23 cellular contexts compared by ENCODE assay signal in genomic region chr14:88749139-88749538, GRCh38. TPM values are rescaled to one million over a fixed set of nuclear protein-coding genes. Genes with fewer than 3 reads are reported as not detected.
"Had no signal": no experiment of that assay in that cellular context is flagged by ENCODE, and none has a peak within 500 bp of the region (broad histone marks: within the 10 kb centered on the region; RNA-seq: fewer than 3 reads in every experiment).

No MANE protein-coding gene starts in this region.

- H3K4me3 ChIP-seq: adrenal gland, breast epithelium, hepatocyte, left lung, suprapubic skin, transverse colon, uterus had no signal

- H3K27ac Mint-ChIP-seq: activated naive CD4-positive, alpha-beta T cell treated with anti-CD3 and anti-CD28 coated beads, Interleukin-2, amount 50 U/mL, for 72 hours had no signal

- H3K36me3 Mint-ChIP-seq: activated naive CD4-positive, alpha-beta T cell treated with anti-CD3 and anti-CD28 coated beads, Interleukin-2, amount 50 U/mL, for 72 hours had no signal

- ATAC-seq: activated naive CD4-positive, alpha-beta T cell treated with anti-CD3 and anti-CD28 coated beads, Interleukin-2, amount 50 U/mL, for 72 hours; left lung; right cardiac atrium; stimulated activated naive CD8-positive, alpha-beta T cell treated with anti-CD3 and anti-CD28 coated beads, Interleukin-15, amount 100 ng/mL, for 72 hours had no signal

- H3K4me1 Mint-ChIP-seq: neural crest cell; stimulated activated naive CD8-positive, alpha-beta T cell treated with anti-CD3 and anti-CD28 coated beads, Interleukin-15, amount 100 ng/mL, for 72 hours had no signal

- H3K27me3 ChIP-seq: adrenal gland, breast epithelium, hepatocyte, left lung, suprapubic skin, transverse colon, uterus had no signal

- H3K4me1 ChIP-seq: breast epithelium, left lung, suprapubic skin, uterus had no signal

- H3K4me3 Mint-ChIP-seq: neural crest cell; stimulated activated naive CD8-positive, alpha-beta T cell treated with anti-CD3 and anti-CD28 coated beads, Interleukin-15, amount 100 ng/mL, for 72 hours had no signal

- H3K9me3 Mint-ChIP-seq: activated naive CD4-positive, alpha-beta T cell treated with anti-CD3 and anti-CD28 coated beads, Interleukin-2, amount 50 U/mL, for 72 hours; neural crest cell; stimulated activated naive CD8-positive, alpha-beta T cell treated with anti-CD3 and anti-CD28 coated beads, Interleukin-15, amount 100 ng/mL, for 72 hours had no signal

- H3K9me3 ChIP-seq: adrenal gland, breast epithelium, left lung, suprapubic skin, transverse colon, uterus had no signal

- H3K4me2 ChIP-seq: hepatocyte had no signal

- H3K36me3 ChIP-seq: adrenal gland, breast epithelium, left lung, suprapubic skin, transverse colon, uterus had no signal

- H3K27me3 Mint-ChIP-seq: progenitor cell of endocrine pancreas; stimulated activated naive CD8-positive, alpha-beta T cell treated with anti-CD3 and anti-CD28 coated beads, Interleukin-15, amount 100 ng/mL, for 72 hours had no signal

- H2AFZ ChIP-seq: hepatocyte had no signal

- H3K79me2 ChIP-seq: hepatocyte had no signal

- H3K27ac ChIP-seq: adrenal gland, breast epithelium, hepatocyte, left lung, suprapubic skin, transverse colon, uterus, WERI-Rb-1 had no signal

- DNase-seq: activated CD4-positive, alpha-beta T cell treated with anti-CD3 and anti-CD28 coated beads for 1 hour; activated CD4-positive, alpha-beta T cell treated with anti-CD3 and anti-CD28 coated beads, Interleukin-2, amount 50 U/mL, for 48 hours; activated gamma-delta T cell; adrenal gland; cerebellar nuclear complex; cortex of kidney; foreskin fibroblast; islet precursor cell; left lung; right cardiac atrium; small intestine; stimulated activated CD4-positive, alpha-beta T cell treated with anti-CD3 and anti-CD28 coated beads, Interleukin-15, amount 100 ng/mL, for 24 hours; stimulated activated CD4-positive, alpha-beta T cell treated with anti-CD3 and anti-CD28 coated beads, Interleukin-2, amount 100 ng/mL, for 48 hours; stimulated activated naive CD8-positive, alpha-beta T cell treated with anti-CD3 and anti-CD28 coated beads, Interleukin-15, amount 100 ng/mL, for 72 hours; transverse colon; uterus; WERI-Rb-1 had no signal

RNA-seq across cellular contexts. Expression of gene EML5, which starts 43.6 kb away (rescaled TPM):
- polyA plus RNA-seq: hepatocyte had no signal
